ENCODE assay signal across 22 cellular contexts in the genomic region with DNA sequence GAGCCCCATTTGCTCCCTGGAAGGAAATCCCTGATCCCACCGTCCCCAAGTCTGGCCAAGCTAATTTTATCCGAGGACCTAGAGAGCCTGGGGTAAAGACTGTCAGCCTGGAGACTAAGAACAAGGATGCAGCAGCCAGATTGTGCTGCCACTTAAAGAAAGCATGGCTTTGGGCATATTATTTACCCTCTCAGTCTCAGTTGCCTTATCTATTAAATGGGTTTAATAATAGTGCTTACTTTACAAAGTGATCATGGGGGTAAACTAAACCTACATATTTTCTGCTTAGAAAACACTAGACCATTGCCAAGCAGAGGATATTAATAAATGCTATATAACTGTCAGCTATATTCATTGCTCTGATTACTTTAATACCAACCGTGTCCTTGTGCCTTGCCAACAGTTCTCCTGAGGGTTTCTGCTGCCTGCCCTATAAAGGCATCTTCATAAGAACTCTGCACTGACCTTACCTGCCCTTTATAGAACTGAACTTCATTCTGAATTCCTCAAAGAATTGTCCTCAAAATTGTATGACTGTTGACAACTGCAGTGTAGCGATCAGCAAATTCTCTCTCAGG. TPM values are rescaled to one million over a fixed set of nuclear protein-coding genes. Genes with fewer than 3 reads are reported as not detected.
A peak's percentile ranks its signal among the peaks of the same experiment; 100 is the strongest.
DNase-seq lines count a peak whose midpoint lies in the region; ATAC-seq and TF ChIP-seq lines count a peak whose summit lies in the region.
"Had no signal": no experiment of that assay in that cellular context is flagged by ENCODE, and none has a peak within 500 bp of the region (broad histone marks: within the 10 kb centered on the region; RNA-seq: fewer than 3 reads in every experiment).

No MANE protein-coding gene starts in this region.

- H3K36me3 Mint-ChIP-seq in activated naive CD4-positive, alpha-beta T cell treated with anti-CD3 and anti-CD28 coated beads for 36 hours (ENCODE audit: low read depth) = peaks cover 2% of the 10 kb centered on the region
- peaks cover 1 to 5% of the 10 kb centered on the region in 2 donors for H3K36me3 Mint-ChIP-seq in stimulated activated naive B cell treated with anti-CD40 and anti-IgM and Interleukin-4, amounts not matched to agents 10 μg/mL and 1 μg/mL and 100 μg/mL, for 72 hours
- H3K36me3 Mint-ChIP-seq: naive B cell, type B pancreatic cell had no signal

- H2BK120ac ChIP-seq in neuronal stem cell (ENCODE audit: low read depth, low read length) = no peak overlapping the region

- H2BK5ac ChIP-seq in neuronal stem cell (ENCODE audit: low read length) = no peak overlapping the region

- H3K27ac ChIP-seq in SJCRH30 (peak overlapping the region; percentile 86), foreskin keratinocyte (peak overlapping the region; percentile 98), neuronal stem cell (replicated peaks; ENCODE audit: low read length) (no peak overlapping the region)
- H3K27ac ChIP-seq: HL-60, psoas muscle had no signal

- H3K79me1 ChIP-seq in neuronal stem cell (ENCODE audit: low read depth, low read length) = no peaks in the 10 kb centered on the region

- peaks cover 8% of the 10 kb centered on the region for H3K36me3 ChIP-seq in SJCRH30
- no peaks in the 10 kb centered on the region for H3K36me3 ChIP-seq in neuronal stem cell (replicated peaks in 1 of 2; ENCODE audit: control insufficient read depth in 2 of 2, insufficient read depth in 2 of 2, low read length in 2 of 2)
- H3K36me3 ChIP-seq in HAP-1 (replicated peaks) = no peaks in the 10 kb centered on the region
- H3K36me3 ChIP-seq: BE2C, gastroesophageal sphincter had no signal

- H3K9me3 ChIP-seq in SJCRH30 (replicated peaks) (no peaks in the 10 kb centered on the region), neuronal stem cell (replicated peaks in 1 of 2; ENCODE audit: control insufficient read depth in 2 of 2, insufficient read depth in 1 of 2, low read depth in 1 of 2, low read length in 2 of 2) (no peaks in the 10 kb centered on the region), HAP-1 (no peaks in the 10 kb centered on the region)
- H3K9me3 ChIP-seq: BE2C, Caco-2, gastroesophageal sphincter, psoas muscle had no signal

- H3K4me3 ChIP-seq in SJCRH30 = no peak overlapping the region
- H3K4me3 ChIP-seq in neuronal stem cell (ENCODE audit: low read length in 2 of 2) = no peak overlapping the region
- H3K4me3 ChIP-seq in HAP-1 = no peak overlapping the region
- H3K4me3 ChIP-seq: gastroesophageal sphincter, psoas muscle had no signal

- no peak overlapping the region for H4K8ac ChIP-seq in neuronal stem cell (ENCODE audit: low read depth, low read length)

- intact Hi-C loops in activated naive CD4-positive, alpha-beta T cell treated with anti-CD3 and anti-CD28 coated beads for 36 hours (cut with micrococcal nuclease) = no loop called here

- no CpG with 5 or more reads among the region's 4 CpGs for WGBS in neuronal stem cell (ENCODE audit: extremely low coverage in 2 of 2, insufficient read length in 2 of 2, insufficient replicate concordance in 1 of 2), 2 donors

- H3K27me3 ChIP-seq in SJCRH30 (no peaks in the 10 kb centered on the region), foreskin keratinocyte (no peaks in the 10 kb centered on the region), neuronal stem cell (ENCODE audit: control insufficient read depth in 3 of 3, insufficient read depth in 3 of 3, low read depth in 1 of 3, low read length in 3 of 3) (no peaks in the 10 kb centered on the region), HAP-1 (ENCODE audit: low read depth) (no peaks in the 10 kb centered on the region)
- H3K27me3 ChIP-seq: gastroesophageal sphincter had no signal

- no peak overlapping the region for H3K18ac ChIP-seq in neuronal stem cell (ENCODE audit: low read length)

- no peak overlapping the region for H2BK12ac ChIP-seq in neuronal stem cell (ENCODE audit: low read length)

- in situ Hi-C loops in HAP-1 (cut with MboI; ENCODE audit: low sequenced_read_pairs) = no loop called here

- H3K23ac ChIP-seq in neuronal stem cell (ENCODE audit: low read depth, low read length, poor library complexity) = no peak overlapping the region

- ATAC-seq in foreskin keratinocyte = no peak
- ATAC-seq in stimulated activated naive B cell treated with anti-CD40 and anti-IgM and Interleukin-4, amounts not matched to agents 10 μg/mL and 1 μg/mL and 100 μg/mL, for 72 hours (replicated peaks) = no peak
- no peak for ATAC-seq in GM18907 (IDR thresholded peaks at IDR 0.05; ENCODE audit: unreplicated experiment)
- ATAC-seq: gastroesophageal sphincter, psoas muscle had no signal

- no peaks in the 10 kb centered on the region for H3K27me3 Mint-ChIP-seq in activated naive CD4-positive, alpha-beta T cell treated with anti-CD3 and anti-CD28 coated beads for 36 hours (ENCODE audit: low read depth)
- no peaks in the 10 kb centered on the region for H3K27me3 Mint-ChIP-seq in stimulated activated naive B cell treated with anti-CD40 and anti-IgM and Interleukin-4, amounts not matched to agents 10 μg/mL and 1 μg/mL and 100 μg/mL, for 72 hours
- H3K27me3 Mint-ChIP-seq: naive B cell, type B pancreatic cell had no signal

- peak overlapping the region; percentile 17 for H3K27ac Mint-ChIP-seq in activated naive CD4-positive, alpha-beta T cell treated with anti-CD3 and anti-CD28 coated beads for 36 hours
- peak overlapping the region; percentile 72 for H3K27ac Mint-ChIP-seq in stimulated activated naive B cell treated with anti-CD40 and anti-IgM and Interleukin-4, amounts not matched to agents 10 μg/mL and 1 μg/mL and 100 μg/mL, for 72 hours
- H3K27ac Mint-ChIP-seq: type B pancreatic cell had no signal

- H3K4ac ChIP-seq in neuronal stem cell (ENCODE audit: low read length) = no peak overlapping the region

- H3K9ac ChIP-seq in neuronal stem cell (ENCODE audit: low read depth, low read length, poor library complexity) = no peak overlapping the region

- no peak overlapping the region for H4K91ac ChIP-seq in neuronal stem cell (ENCODE audit: low read depth, low read length, poor library complexity)

- no peak for DNase-seq in activated naive CD4-positive, alpha-beta T cell treated with anti-CD3 and anti-CD28 coated beads for 36 hours
- no peak for DNase-seq in activated naive CD4-positive, alpha-beta T cell (lab: John Stamatoyannopoulos, UW)
- DNase-seq in SJCRH30 (no peak), foreskin keratinocyte (no peak), neuronal stem cell (ENCODE audit: low spot score) (no peak), HAP-1 (ENCODE audit: low spot score in 2 of 2) (no peak)
- DNase-seq in stimulated activated naive B cell treated with anti-CD40 and anti-IgM and Interleukin-4, amounts not matched to agents 10 μg/mL and 1 μg/mL and 100 μg/mL, for 72 hours = no peak
- DNase-seq: activated effector memory CD4-positive, alpha-beta T cell treated with Interleukin-2 at 50 U/mL for 16 hours; BE2C; Caco-2; DMS79; GDM1; hippocampal formation; Kasumi-1; mesendoderm; naive B cell; NCI-H446; psoas muscle had no signal

- no peak overlapping the region for H2AFZ ChIP-seq in neuronal stem cell (ENCODE audit: low read length)

- H3K4me2 ChIP-seq in neuronal stem cell (ENCODE audit: insufficient read depth, low read length, poor library complexity, severe bottlenecking) = no peak overlapping the region

- CTCF ChIA-PET in activated naive CD4-positive, alpha-beta T cell treated with anti-CD3 and anti-CD28 coated beads for 36 hours (lab: Charles Lee) = interaction anchor here (1.6 kb wide), 1 partner anchor 51 kb away, joined by 4 read pairs; no protein-coding TSS in a partner anchor

- H3K14ac ChIP-seq in neuronal stem cell (ENCODE audit: low read length) = no peak overlapping the region

- H3K4me1 ChIP-seq in SJCRH30 (peaks cover 71% of the 10 kb centered on the region), foreskin keratinocyte (peaks cover 49% of the 10 kb centered on the region), neuronal stem cell (ENCODE audit: control insufficient read depth in 2 of 2, insufficient read depth in 1 of 2, low read depth in 1 of 2, low read length in 2 of 2) (no peaks in the 10 kb centered on the region), HAP-1 (no peaks in the 10 kb centered on the region; the same call in none of the 2 replicates)
- H3K4me1 ChIP-seq: BE2C, psoas muscle had no signal

- no peak overlapping the region for H3K4me3 Mint-ChIP-seq in activated naive CD4-positive, alpha-beta T cell treated with anti-CD3 and anti-CD28 coated beads for 36 hours
- no peak overlapping the region for H3K4me3 Mint-ChIP-seq in stimulated activated naive B cell treated with anti-CD40 and anti-IgM and Interleukin-4, amounts not matched to agents 10 μg/mL and 1 μg/mL and 100 μg/mL, for 72 hours
- H3K4me3 Mint-ChIP-seq: naive B cell, type B pancreatic cell had no signal

- no peaks in the 10 kb centered on the region for H3K9me3 Mint-ChIP-seq in activated naive CD4-positive, alpha-beta T cell treated with anti-CD3 and anti-CD28 coated beads for 36 hours
- no peaks in the 10 kb centered on the region for H3K9me3 Mint-ChIP-seq in stimulated activated naive B cell treated with anti-CD40 and anti-IgM and Interleukin-4, amounts not matched to agents 10 μg/mL and 1 μg/mL and 100 μg/mL, for 72 hours
- H3K9me3 Mint-ChIP-seq: naive B cell, type B pancreatic cell had no signal

- H3K4me1 Mint-ChIP-seq in activated naive CD4-positive, alpha-beta T cell treated with anti-CD3 and anti-CD28 coated beads for 36 hours (ENCODE audit: low read depth) = peaks cover 35% of the 10 kb centered on the region
- peaks cover 23 to 44% of the 10 kb centered on the region in 2 donors for H3K4me1 Mint-ChIP-seq in stimulated activated naive B cell treated with anti-CD40 and anti-IgM and Interleukin-4, amounts not matched to agents 10 μg/mL and 1 μg/mL and 100 μg/mL, for 72 hours
- H3K4me1 Mint-ChIP-seq: naive B cell had no signal

- H2AK5ac ChIP-seq in neuronal stem cell (ENCODE audit: low read depth, low read length) = no peak overlapping the region

- H2BK15ac ChIP-seq in neuronal stem cell (ENCODE audit: low read length) = no peak overlapping the region

- no peak for TF ChIP-seq CTCF in foreskin keratinocyte (conservative IDR thresholded peaks at IDR 0.05)

RNA-seq across cellular contexts. Expression of a gene that starts 16.8 kb away (rescaled TPM):
- total RNA-seq in activated naive CD4-positive, alpha-beta T cell treated with anti-CD3 and anti-CD28 coated beads for 36 hours = 100 to 1,000 TPM; 289 to 294 TPM
- total RNA-seq in SJCRH30 (2014; rRNA removed; shearing (Covaris generic)) = 39.7 and 39.9 TPM in 2 replicates
- 70.7 and 92.9 TPM in 2 replicates for total RNA-seq in foreskin keratinocyte
- 24.8 and 27.1 TPM in 2 replicates for polyA plus RNA-seq in foreskin keratinocyte
- polyA plus RNA-seq in neuronal stem cell (2013, experiment 1 of 2) = 4.0 TPM
- 4.6 TPM for polyA plus RNA-seq in neuronal stem cell (2013, experiment 2 of 2)
